Comparison of ENCODE assay signal across 16 cellular contexts in genomic region chr9:135850737-135851136, GRCh38. TPM values are rescaled to one million over a fixed set of nuclear protein-coding genes. Genes with fewer than 3 reads are reported as not detected.
A peak's percentile ranks its signal among the peaks of the same experiment; 100 is the strongest.
DNase-seq lines count a peak whose midpoint lies in the region; ATAC-seq and TF ChIP-seq lines count a peak whose summit lies in the region.
"Had no signal": no experiment of that assay in that cellular context is flagged by ENCODE, and none has a peak within 500 bp of the region (broad histone marks: within the 10 kb centered on the region; RNA-seq: fewer than 3 reads in every experiment).

No MANE protein-coding gene starts in this region.

- H3K4me3 ChIP-seq in HUES48 (ENCODE audit: low read depth, low read length) (no peak overlapping the region), choroid plexus epithelial cell (ENCODE audit: low read depth, low read length) (no peak overlapping the region)
- H3K4me3 ChIP-seq: upper lobe of right lung had no signal

- ATAC-seq in activated naive CD4-positive, alpha-beta T cell treated with anti-CD3 and anti-CD28 coated beads, Interleukin-2, amount 50 U/mL, for 72 hours: peak; percentile 63 to 69
- no peak for ATAC-seq in SK-N-SH treated with all-trans-retinoic acid at 6 μM for 48 hours
- ATAC-seq: upper lobe of right lung had no signal

- no peaks in the 10 kb centered on the region for H3K9me3 ChIP-seq in HUES48 (ENCODE audit: control insufficient read depth, insufficient read depth, low read length)
- H3K9me3 ChIP-seq: upper lobe of right lung had no signal

- peaks cover 20% of the 10 kb centered on the region for H3K4me1 ChIP-seq in HUES48 (ENCODE audit: control insufficient read depth, insufficient read depth, low read length)
- H3K4me1 ChIP-seq: upper lobe of right lung had no signal

- peaks cover 0 to 11% of the 10 kb centered on the region in 2 donors for H3K36me3 Mint-ChIP-seq in activated naive CD4-positive, alpha-beta T cell treated with anti-CD3 and anti-CD28 coated beads, Interleukin-2, amount 50 U/mL, for 72 hours
- H3K36me3 Mint-ChIP-seq in chondrocyte (ENCODE audit: low read depth): peaks cover 10% of the 10 kb centered on the region

- H3K4me3 Mint-ChIP-seq in chondrocyte (ENCODE audit: unreplicated experiment): no peak overlapping the region

- H3K4me1 Mint-ChIP-seq in chondrocyte (ENCODE audit: low read depth): no peaks in the 10 kb centered on the region

- peak overlapping the region; percentile 32 for H3K27ac ChIP-seq in HUES48 (ENCODE audit: low read depth, low read length)
- H3K27ac ChIP-seq: upper lobe of right lung had no signal

- peaks cover 47% of the 10 kb centered on the region for H3K36me3 ChIP-seq in HUES48 (ENCODE audit: control insufficient read depth, insufficient read depth, low read length)

- H3K9ac ChIP-seq in HUES48 (ENCODE audit: low read depth, low read length): no peak overlapping the region
- H3K9ac ChIP-seq: SK-N-SH had no signal

- TF ChIP-seq CTCF in choroid plexus epithelial cell (conservative IDR thresholded peaks at IDR 0.05; ENCODE audit: low read depth, low read length) (no peak), chondrocyte (IDR thresholded peaks at IDR 0.05) (no peak)

- no peak for DNase-seq in activated naive CD4-positive, alpha-beta T cell treated with anti-CD3 and anti-CD28 coated beads, Interleukin-2, amount 50 U/mL, for 72 hours (ENCODE audit: low spot score in 2 of 2)
- DNase-seq in activated naive CD4-positive, alpha-beta T cell (lab: John Stamatoyannopoulos, UW): no peak
- peak; percentile 32 for DNase-seq in choroid plexus epithelial cell (ENCODE audit: low read depth)
- DNase-seq in stimulated activated CD4-positive, alpha-beta T cell treated with anti-CD3 and anti-CD28 coated beads, TNF-alpha, amount 100 ng/mL, for 24 hours (ENCODE audit: low read depth in 3 of 3): peak in 2 of 3 experiments; percentile 7 to 11
- no peak for DNase-seq in KBM-7
- DNase-seq in chondrocyte (ENCODE audit: low spot score): no peak
- DNase-seq: activated gamma-delta T cell, aorta, hippocampal formation, midbrain, MM.1S, NCI-H345, SK-N-SH, upper lobe of right lung had no signal

- in situ Hi-C loops in KBM-7 (cut with MboI; ENCODE audit: low pct_unique_long_range_greater_than_20kb, low sequenced_read_pairs): no loop called here

- no peaks in the 10 kb centered on the region for H3K27me3 ChIP-seq in HUES48 (ENCODE audit: control insufficient read depth, insufficient read depth, low read length)
- H3K27me3 ChIP-seq: upper lobe of right lung had no signal

- H3K9me3 Mint-ChIP-seq in activated naive CD4-positive, alpha-beta T cell treated with anti-CD3 and anti-CD28 coated beads, Interleukin-2, amount 50 U/mL, for 72 hours: no peaks in the 10 kb centered on the region
- peaks cover 7% of the 10 kb centered on the region for H3K9me3 Mint-ChIP-seq in chondrocyte (ENCODE audit: low read depth)

- H3K27me3 Mint-ChIP-seq in chondrocyte (ENCODE audit: low read depth): no peaks in the 10 kb centered on the region

- H3K27ac Mint-ChIP-seq in activated naive CD4-positive, alpha-beta T cell treated with anti-CD3 and anti-CD28 coated beads, Interleukin-2, amount 50 U/mL, for 72 hours: no peak overlapping the region
- no peak overlapping the region for H3K27ac Mint-ChIP-seq in chondrocyte (ENCODE audit: unreplicated experiment)

TF ChIP-seq in SK-N-SH treated with all-trans-retinoic acid at 6 μM for 48 hours, 23 proteins besides CTCF, POLR2A, EP300 and RAD21:
- no peak for TF ChIP-seq BACH2 (CRISPR knock-in tag; IDR thresholded peaks at IDR 0.05; ENCODE audit: borderline replicate concordance)
- no peak for TF ChIP-seq CREB5 (CRISPR knock-in tag; IDR thresholded peaks at IDR 0.05; ENCODE audit: low read depth)
- TF ChIP-seq OSR1 (CRISPR knock-in tag; IDR thresholded peaks at IDR 0.05): no peak
- TF ChIP-seq SNAI2 (CRISPR knock-in tag; IDR thresholded peaks at IDR 0.05): no peak
- TF ChIP-seq TOX (CRISPR knock-in tag; IDR thresholded peaks at IDR 0.05; ENCODE audit: borderline replicate concordance): no peak
- TF ChIP-seq GLIS3 (CRISPR knock-in tag; IDR thresholded peaks at IDR 0.05): no peak

RNA-seq across cellular contexts. Expression of gene CAMSAP1, which starts 56.6 kb away (rescaled TPM):
- total RNA-seq in activated naive CD4-positive, alpha-beta T cell treated with anti-CD3 and anti-CD28 coated beads, Interleukin-2, amount 50 U/mL, for 72 hours: 10 to 100 TPM; 38.1 to 40.6 TPM
- 27.1 to 35.5 TPM (median 27.7 TPM) in 3 replicates for total RNA-seq in chondrocyte

Comparison
In these comparisons a context has a peak if more than half of its experiments do, and no peak if none do; other contexts are left out.
1. DNase-seq: peak in choroid plexus epithelial cell (single experiment) and stimulated activated CD4-positive, alpha-beta T cell treated with anti-CD3 and anti-CD28 coated beads, TNF-alpha, amount 100 ng/mL, for 24 hours (2 of 3); none in activated naive CD4-positive, alpha-beta T cell treated with anti-CD3 and anti-CD28 coated beads, Interleukin-2, amount 50 U/mL, for 72 hours (0 of 2), activated naive CD4-positive, alpha-beta T cell (0 of 4), KBM-7 (single experiment) and chondrocyte (single experiment).